In the genomic region with DNA sequence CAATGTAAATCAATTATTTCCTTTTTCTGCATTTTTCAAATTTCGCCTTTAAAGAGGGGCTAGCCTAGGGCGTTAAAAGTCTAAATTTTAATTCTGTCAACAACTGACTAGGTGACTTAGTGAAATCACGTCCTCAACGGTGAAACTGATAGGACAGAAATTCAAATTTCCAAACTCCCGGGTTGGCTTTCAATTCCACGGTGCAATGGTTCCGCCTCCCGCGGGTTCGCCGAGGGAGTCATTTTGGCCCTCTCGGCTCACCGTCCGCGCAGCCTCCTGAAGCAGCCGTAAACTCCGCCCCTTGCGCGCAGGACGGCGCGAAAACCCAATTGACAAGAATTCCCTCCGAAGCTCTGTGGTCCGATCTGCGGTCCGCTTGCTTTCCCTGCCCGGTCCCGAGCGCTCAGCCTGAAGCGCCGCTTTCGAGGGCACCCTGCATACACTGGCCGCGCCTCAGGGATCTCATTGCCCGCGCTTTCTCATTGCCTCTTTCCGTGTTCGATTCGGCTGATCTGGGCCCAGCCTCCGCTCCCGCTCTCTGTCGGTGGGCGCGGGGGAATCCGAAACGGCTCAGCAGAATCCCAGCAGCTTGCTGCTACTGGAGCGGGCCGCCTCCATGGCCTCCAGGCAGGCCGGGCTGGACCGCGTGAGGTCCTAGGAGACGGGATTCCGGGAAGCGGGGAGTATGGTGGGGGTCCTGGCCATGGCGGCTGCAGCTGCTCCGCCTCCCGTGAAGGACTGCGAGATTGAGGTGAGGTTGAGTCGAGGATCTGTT, we compare ENCODE assay signal across 8 cellular contexts. TPM values are rescaled to one million over a fixed set of nuclear protein-coding genes. Genes with fewer than 3 reads are reported as not detected.
DNase-seq lines count a peak whose midpoint lies in the region; TF ChIP-seq lines count a peak whose summit lies in the region.

A gene with protein sequence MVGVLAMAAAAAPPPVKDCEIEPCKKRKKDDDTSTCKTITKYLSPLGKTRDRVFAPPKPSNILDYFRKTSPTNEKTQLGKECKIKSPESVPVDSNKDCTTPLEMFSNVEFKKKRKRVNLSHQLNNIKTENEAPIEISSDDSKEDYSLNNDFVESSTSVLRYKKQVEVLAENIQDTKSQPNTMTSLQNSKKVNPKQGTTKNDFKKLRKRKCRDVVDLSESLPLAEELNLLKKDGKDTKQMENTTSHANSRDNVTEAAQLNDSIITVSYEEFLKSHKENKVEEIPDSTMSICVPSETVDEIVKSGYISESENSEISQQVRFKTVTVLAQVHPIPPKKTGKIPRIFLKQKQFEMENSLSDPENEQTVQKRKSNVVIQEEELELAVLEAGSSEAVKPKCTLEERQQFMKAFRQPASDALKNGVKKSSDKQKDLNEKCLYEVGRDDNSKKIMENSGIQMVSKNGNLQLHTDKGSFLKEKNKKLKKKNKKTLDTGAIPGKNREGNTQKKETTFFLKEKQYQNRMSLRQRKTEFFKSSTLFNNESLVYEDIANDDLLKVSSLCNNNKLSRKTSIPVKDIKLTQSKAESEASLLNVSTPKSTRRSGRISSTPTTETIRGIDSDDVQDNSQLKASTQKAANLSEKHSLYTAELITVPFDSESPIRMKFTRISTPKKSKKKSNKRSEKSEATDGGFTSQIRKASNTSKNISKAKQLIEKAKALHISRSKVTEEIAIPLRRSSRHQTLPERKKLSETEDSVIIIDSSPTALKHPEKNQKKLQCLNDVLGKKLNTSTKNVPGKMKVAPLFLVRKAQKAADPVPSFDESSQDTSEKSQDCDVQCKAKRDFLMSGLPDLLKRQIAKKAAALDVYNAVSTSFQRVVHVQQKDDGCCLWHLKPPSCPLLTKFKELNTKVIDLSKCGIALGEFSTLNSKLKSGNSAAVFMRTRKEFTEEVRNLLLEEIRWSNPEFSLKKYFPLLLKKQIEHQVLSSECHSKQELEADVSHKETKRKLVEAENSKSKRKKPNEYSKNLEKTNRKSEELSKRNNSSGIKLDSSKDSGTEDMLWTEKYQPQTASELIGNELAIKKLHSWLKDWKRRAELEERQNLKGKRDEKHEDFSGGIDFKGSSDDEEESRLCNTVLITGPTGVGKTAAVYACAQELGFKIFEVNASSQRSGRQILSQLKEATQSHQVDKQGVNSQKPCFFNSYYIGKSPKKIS (N-terminal part only) (plus strand): TSS at position 304 of the 775 bp plus-strand sequence. CDS start 382 bp downstream, at position 686.

- peaks cover 21% of the 10 kb centered on the region for H4K20me1 ChIP-seq in neural progenitor cell (ENCODE audit: low read depth)

- H3K27me3 Mint-ChIP-seq in neural progenitor cell (ENCODE audit: insufficient read depth, low read depth): peaks cover 4% of the 10 kb centered on the region

- intact Hi-C loops in stomach (cut with DNase I; ENCODE audit: low total_unique reads): no loop called here

- DNase-seq in D341Med (ENCODE audit: low spot score) (peak; percentile 97), H4 (ENCODE audit: low spot score) (peak; percentile 87), MV-4-11 (lab: John Stamatoyannopoulos, UW) (peak; percentile 82), SJCRH30 (peak; percentile 92 to 93), activated gamma-delta T cell (lab: John Stamatoyannopoulos, UW) (peak; percentile 77), foreskin melanocyte (peak; percentile 85), neural progenitor cell (ENCODE audit: low spot score) (peak; percentile 89), stomach (peak; percentile 93)

- no peak for TF ChIP-seq EP300 in stomach (IDR thresholded peaks at IDR 0.05)

- peak within 1 kb of the TSS; percentile 91 for H3K27ac Mint-ChIP-seq in neural progenitor cell

- H3K4me2 ChIP-seq in neural progenitor cell: peak within 1 kb of the TSS; percentile 99

- peak within 1 kb of the TSS; percentile 92 for H2AFZ ChIP-seq in neural progenitor cell (replicated peaks)

- H3K27me3 ChIP-seq in SJCRH30: no peaks in the 10 kb centered on the region
- H3K27me3 ChIP-seq in neural progenitor cell: no peaks in the 10 kb centered on the region
- no peaks in the 10 kb centered on the region for H3K27me3 ChIP-seq in stomach

- H3K4me1 ChIP-seq in SJCRH30: 0 out of 2 replicates have a peak, but pooled peaks cover 3% of the 10 kb centered on the region
- H3K4me1 ChIP-seq in neural progenitor cell: peaks cover 16% of the 10 kb centered on the region
- peaks cover 8 to 27% (median 15%) of the 10 kb centered on the region in 4 donors for H3K4me1 ChIP-seq in stomach

- H3K9me3 ChIP-seq in SJCRH30 (replicated peaks) (no peaks in the 10 kb centered on the region), neural progenitor cell (ENCODE audit: low read depth) (no peaks in the 10 kb centered on the region), stomach (no peaks in the 10 kb centered on the region)

- H3K79me2 ChIP-seq in neural progenitor cell (ENCODE audit: low read depth): peaks cover 45% of the 10 kb centered on the region

- TF ChIP-seq POLR2A in stomach (IDR thresholded peaks at IDR 0.05): no peak

- peaks cover 27% of the 10 kb centered on the region for H3K4me1 Mint-ChIP-seq in neural progenitor cell

- H3K27ac ChIP-seq in SJCRH30 (peak within 1 kb of the TSS; percentile 92), neural progenitor cell (peak within 1 kb of the TSS; percentile 90), stomach (peak within 1 kb of the TSS; percentile 9 to 72 (median 28))

- 0 to 1% (median 1%) methylated on average over 25 to 59 of the region's 59 CpGs for WGBS in stomach, 5 donors

- H3K36me3 Mint-ChIP-seq in neural progenitor cell: peaks cover 12% of the 10 kb centered on the region

- no peaks in the 10 kb centered on the region for H3K9me3 Mint-ChIP-seq in neural progenitor cell

- H3K36me3 ChIP-seq in SJCRH30 (peaks cover 26% of the 10 kb centered on the region), neural progenitor cell (peaks cover 12% of the 10 kb centered on the region), stomach (no peaks in the 10 kb centered on the region)

- H3K4me3 Mint-ChIP-seq in neural progenitor cell: peak within 1 kb of the TSS; percentile 98

- peak within 1 kb of the TSS; percentile 87 for H3K9ac ChIP-seq in neural progenitor cell

- TF ChIP-seq CTCF in neural progenitor cell (IDR thresholded peaks at IDR 0.05): no peak
- TF ChIP-seq CTCF in stomach (IDR thresholded peaks at IDR 0.05): peak in 1 of 7 experiments; percentile 16

- H3F3A ChIP-seq in neural progenitor cell (ENCODE audit: low read depth): peaks cover 25% of the 10 kb centered on the region

- H3K4me3 ChIP-seq in SJCRH30: peak within 1 kb of the TSS; percentile 91
- peak within 1 kb of the TSS; percentile 81 for H3K4me3 ChIP-seq in neural progenitor cell
- H3K4me3 ChIP-seq in stomach: peak within 1 kb of the TSS; percentile 62 to 86 (median 78)

RNA-seq across cellular contexts. Expression of the gene that starts here (rescaled TPM):
- total RNA-seq in H4 (2014; rRNA removed; shearing (Covaris generic)): 1.8 and 4.5 TPM in 2 replicates
- total RNA-seq in SJCRH30 (2014; rRNA removed; shearing (Covaris generic)): 28.3 and 37.6 TPM in 2 replicates
- total RNA-seq in neural progenitor cell (ENCODE audit: low replicate concordance): 27.3 and 36.2 TPM in 2 replicates
- 1 to 10 TPM in 4 of 5 donors, under 1 TPM in 1; 0.58 to 9.7 (median 1.8) TPM for total RNA-seq in stomach
- polyA plus RNA-seq in stomach: under 1 TPM; 0.15 to 0.60 (median 0.37) TPM

Comparison
In these comparisons a context has a peak if more than half of its experiments do, and no peak if none do; other contexts are left out.
1. Peak in every context shown above with its lines: DNase-seq, H3K4me3 ChIP-seq and H3K27ac ChIP-seq.
2. H3K27ac ChIP-seq: peak in every context shown above with its lines; median percentile 92 in SJCRH30; 90 in neural progenitor cell; 28 in stomach.